Comparison of ENCODE assay signal across 24 cellular contexts in genomic region chr7:41538810-41539724, GRCh38.
A peak's percentile ranks its signal among the peaks of the same experiment; 100 is the strongest.
DNase-seq lines count a peak whose midpoint lies in the region; ATAC-seq and TF ChIP-seq lines count a peak whose summit lies in the region.
"Had no signal": no experiment of that assay in that cellular context is flagged by ENCODE, and none has a peak within 500 bp of the region (broad histone marks: within the 10 kb centered on the region; RNA-seq: fewer than 3 reads in every experiment).

No MANE protein-coding gene starts in this region.

- no peaks in the 10 kb centered on the region for H4K20me1 ChIP-seq in IMR-90 (ENCODE audit: insufficient read depth, low read length)

- BruUV-seq in IMR-90 (replicated peaks; lab: Mats Ljungman, UMichigan): no TSS peak

- H4K91ac ChIP-seq in IMR-90 (ENCODE audit: insufficient read depth, low read depth, low read length) (no peak overlapping the region), neuronal stem cell (ENCODE audit: low read depth, low read length, poor library complexity) (no peak overlapping the region)

- H3K4me3 ChIP-seq in IMR-90 (ENCODE audit: insufficient read depth, low read depth, low read length) (no peak overlapping the region), neuronal stem cell (ENCODE audit: low read length in 2 of 2) (no peak overlapping the region)
- H3K4me3 ChIP-seq: adrenal gland, esophagus squamous epithelium, heart right ventricle, suprapubic skin, uterus had no signal

- H3K9me3 ChIP-seq in IMR-90 (ENCODE audit: control insufficient read depth, insufficient read depth, low read length): no peaks in the 10 kb centered on the region
- no peaks in the 10 kb centered on the region for H3K9me3 ChIP-seq in neuronal stem cell (replicated peaks in 1 of 2; ENCODE audit: control insufficient read depth in 2 of 2, insufficient read depth in 1 of 2, low read depth in 1 of 2, low read length in 2 of 2)
- H3K9me3 ChIP-seq: adrenal gland, esophagus squamous epithelium, suprapubic skin, uterus had no signal

- H3K79me1 ChIP-seq in IMR-90 (ENCODE audit: low read depth in 1 of 2, low read length in 2 of 2) (no peaks in the 10 kb centered on the region), neuronal stem cell (ENCODE audit: low read depth, low read length) (no peaks in the 10 kb centered on the region)

- peak; percentile 4 for DNase-seq in AG09319 (ENCODE audit: extremely low read depth, low read depth)
- DNase-seq in IMR-90: peak; percentile 50
- DNase-seq in fibroblast of gingiva (ENCODE audit: low read depth): peak; percentile 56
- peak; percentile 10 for DNase-seq in left kidney (ENCODE audit: low read depth, low spot score)
- DNase-seq in neuronal stem cell (ENCODE audit: low spot score): no peak
- DNase-seq in NCI-H2081 treated with DMSO at 0.1 percent for 48 hours (lab: John Stamatoyannopoulos, UW): no peak
- DNase-seq: activated CD4-positive, alpha-beta T cell treated with anti-CD3 and anti-CD28 coated beads, Interleukin-2, amount 10 ng/mL, durations not matched to agents 7 days and 5 days; activated CD8-positive, alpha-beta memory T cell treated with anti-CD3 and anti-CD28 coated beads, Interleukin-2, amount 50 U/mL, for 48 hours; activated gamma-delta T cell; adrenal gland; DMS153; effector memory CD4-positive, alpha-beta T cell; esophagus squamous epithelium; heart right ventricle; kidney glomerular epithelial cell; NCI-H1436 treated with DMSO at 0.1 percent for 48 hours; NCI-H69; SHP77 treated with DMSO at 0.1 percent for 48 hours; T-cell; uterus had no signal

- H2BK15ac ChIP-seq in IMR-90 (ENCODE audit: low read depth, low read length) (no peak overlapping the region; the same call in 2 of the 3 replicates), neuronal stem cell (ENCODE audit: low read length) (no peak overlapping the region)

- H3K4me2 ChIP-seq in IMR-90 (ENCODE audit: low read depth, low read length): no peak overlapping the region
- H3K4me2 ChIP-seq in neuronal stem cell (ENCODE audit: insufficient read depth, low read length, poor library complexity, severe bottlenecking): no peak overlapping the region

- H2BK5ac ChIP-seq in IMR-90 (ENCODE audit: low read depth, low read length, poor library complexity, severe bottlenecking): no peak overlapping the region
- H2BK5ac ChIP-seq in neuronal stem cell (ENCODE audit: low read length): no peak overlapping the region

- in situ Hi-C loops in IMR-90 (cut with MboI; ENCODE audit: low sequenced_read_pairs): no loop called here

- H2AK5ac ChIP-seq in IMR-90 (ENCODE audit: low read depth, low read length) (no peak overlapping the region), neuronal stem cell (ENCODE audit: low read depth, low read length) (no peak overlapping the region)

- no peaks in the 10 kb centered on the region for H3K9me1 ChIP-seq in IMR-90 (ENCODE audit: insufficient read depth, low read length)

- no peak overlapping the region for H2BK120ac ChIP-seq in IMR-90 (ENCODE audit: low read depth, low read length)
- H2BK120ac ChIP-seq in neuronal stem cell (ENCODE audit: low read depth, low read length): no peak overlapping the region

- H3K27ac ChIP-seq in IMR-90 (ENCODE audit: insufficient read depth, low read length) (no peak overlapping the region), neuronal stem cell (replicated peaks; ENCODE audit: low read length) (no peak overlapping the region)
- H3K27ac ChIP-seq: adrenal gland, C4-2B, esophagus squamous epithelium, heart right ventricle, suprapubic skin, uterus had no signal

- H3K9ac ChIP-seq in IMR-90 (ENCODE audit: low read depth, low read length): no peak overlapping the region
- H3K9ac ChIP-seq in neuronal stem cell (ENCODE audit: low read depth, low read length, poor library complexity): no peak overlapping the region

- peaks cover 5% of the 10 kb centered on the region for H3K4me1 ChIP-seq in IMR-90 (ENCODE audit: control insufficient read depth, insufficient read depth, low read length)
- H3K4me1 ChIP-seq in neuronal stem cell (ENCODE audit: control insufficient read depth in 2 of 2, insufficient read depth in 1 of 2, low read depth in 1 of 2, low read length in 2 of 2): no peaks in the 10 kb centered on the region
- H3K4me1 ChIP-seq: adrenal gland, esophagus squamous epithelium, heart right ventricle, suprapubic skin, uterus had no signal

- POLR2A ChIA-PET in IMR-90 (lab: Charles Lee; ENCODE audit: unreplicated experiment): no interaction called here

- H4K8ac ChIP-seq in IMR-90 (ENCODE audit: low read depth in 2 of 2, low read length in 2 of 2): no peak overlapping the region; a peak in 1 of 4 replicates
- no peak overlapping the region for H4K8ac ChIP-seq in neuronal stem cell (ENCODE audit: low read depth, low read length)

- H3K18ac ChIP-seq in IMR-90 (ENCODE audit: low read depth, low read length) (no peak overlapping the region), neuronal stem cell (ENCODE audit: low read length) (no peak overlapping the region)

- CTCF ChIA-PET in IMR-90 (lab: Yijun Ruan, JAX): interaction anchor here (0.6 to 0.7 kb wide), 3 partner anchors 24 to 581 kb away, joined by 3 to 5 read pairs (median 3); no protein-coding TSS in a partner anchor

- H3K4ac ChIP-seq in IMR-90 (ENCODE audit: low read depth, low read length) (no peak overlapping the region), neuronal stem cell (ENCODE audit: low read length) (no peak overlapping the region)

- dilution Hi-C loops in IMR-90 (cut with HindIII; ENCODE audit: low sequenced_read_pairs, unreplicated experiment): no loop called here

- no peaks in the 10 kb centered on the region for H3K27me3 ChIP-seq in IMR-90 (ENCODE audit: control insufficient read depth, insufficient read depth, low read length)
- H3K27me3 ChIP-seq in neuronal stem cell (ENCODE audit: control insufficient read depth in 3 of 3, insufficient read depth in 3 of 3, low read depth in 1 of 3, low read length in 3 of 3): no peaks in the 10 kb centered on the region
- H3K27me3 ChIP-seq: adrenal gland, esophagus squamous epithelium, heart right ventricle, suprapubic skin, uterus had no signal

- no peak overlapping the region for H2BK12ac ChIP-seq in neuronal stem cell (ENCODE audit: low read length)

- no peak for TF ChIP-seq POLR2A in IMR-90 (IDR thresholded peaks at IDR 0.05; ENCODE audit: low read depth, low read length)

- H4K5ac ChIP-seq in IMR-90 (ENCODE audit: low read depth, low read length): no peak overlapping the region

- WGBS in IMR-90 (ENCODE audit: extremely low coverage in 2 of 2, insufficient read length in 1 of 2), 2 experiments: 83% methylated on average over 1 of the region's 8 CpGs; no CpG with 5 or more reads in 1 of the 2 experiments
- no CpG with 5 or more reads among the region's 8 CpGs for WGBS in neuronal stem cell (ENCODE audit: extremely low coverage in 2 of 2, insufficient read length in 2 of 2, insufficient replicate concordance in 1 of 2), 2 donors

- H2BK20ac ChIP-seq in IMR-90 (ENCODE audit: low read depth, low read length): no peak overlapping the region

- H2AK9ac ChIP-seq in IMR-90 (replicated peaks; ENCODE audit: low read depth, low read length, poor library complexity): no peak overlapping the region

- no peak overlapping the region for H3K56ac ChIP-seq in IMR-90 (ENCODE audit: extremely low read depth, insufficient read depth, low read length)

- H3K23ac ChIP-seq in IMR-90 (ENCODE audit: low read depth, low read length) (no peak overlapping the region), neuronal stem cell (ENCODE audit: low read depth, low read length, poor library complexity) (no peak overlapping the region)

- H3K36me3 ChIP-seq in IMR-90 (ENCODE audit: control insufficient read depth, insufficient read depth, low read length) (no peaks in the 10 kb centered on the region), neuronal stem cell (replicated peaks in 1 of 2; ENCODE audit: control insufficient read depth in 2 of 2, insufficient read depth in 2 of 2, low read length in 2 of 2) (no peaks in the 10 kb centered on the region)
- H3K36me3 ChIP-seq: adrenal gland, esophagus squamous epithelium, heart right ventricle, suprapubic skin, uterus had no signal

- no peak for TF ChIP-seq RAD21 in IMR-90 (IDR thresholded peaks at IDR 0.05; ENCODE audit: low read length)

- H3K14ac ChIP-seq in IMR-90 (replicated peaks; ENCODE audit: low read depth, low read length): no peak overlapping the region
- H3K14ac ChIP-seq in neuronal stem cell (ENCODE audit: low read length): no peak overlapping the region

- ATAC-seq in IMR-90 (ENCODE audit: low read depth) (no peak; the same call in 1 of the 2 replicates), GM21737 (IDR thresholded peaks at IDR 0.05; ENCODE audit: unreplicated experiment) (no peak), HG03196 (IDR thresholded peaks at IDR 0.05; ENCODE audit: unreplicated experiment) (no peak)
- ATAC-seq: heart right ventricle, T-cell had no signal

- no peak overlapping the region for H2AFZ ChIP-seq in IMR-90 (replicated peaks; ENCODE audit: low read length, poor library complexity)
- no peak overlapping the region for H2AFZ ChIP-seq in neuronal stem cell (ENCODE audit: low read length)

- TF ChIP-seq CTCF in AG09319 (IDR thresholded peaks at IDR 0.05; ENCODE audit: low read depth, low read length) (no peak), IMR-90 (conservative IDR thresholded peaks at IDR 0.05; ENCODE audit: low read depth, low read length) (no peak)

- intact Hi-C loops in IMR-90 (cut with micrococcal nuclease): loop anchor here (5.0 kb wide), 1 partner anchor 63 kb away; no protein-coding TSS in a partner anchor

TF ChIP-seq in IMR-90, 13 proteins besides CTCF, POLR2A, EP300 and RAD21:
- TF ChIP-seq BHLHE40 (IDR thresholded peaks at IDR 0.05; ENCODE audit: low read depth, low read length) (no peak), MXI1 (IDR thresholded peaks at IDR 0.05; ENCODE audit: borderline replicate concordance, low read depth, low read length) (no peak), CHD1 (IDR thresholded peaks at IDR 0.05; ENCODE audit: low read depth, low read length) (no peak), CEBPB (IDR thresholded peaks at IDR 0.05; ENCODE audit: low read depth, low read length) (peak; percentile 40; the same call in 1 of the 2 replicates), MAFK (IDR thresholded peaks at IDR 0.05; ENCODE audit: low read depth, low read length) (no peak)

Comparison
In these comparisons a context has a peak if more than half of its experiments do, and no peak if none do; other contexts are left out.
1. DNase-seq: peak in AG09319 (single experiment), IMR-90 (single experiment), fibroblast of gingiva (single experiment) and left kidney (single experiment); none in neuronal stem cell (single experiment) and NCI-H2081 treated with DMSO at 0.1 percent for 48 hours (single experiment).